Comparison of ENCODE assay signal across 1 cellular context in genomic region chr7:2243483-2243840, GRCh38.
A peak's percentile ranks its signal among the peaks of the same experiment; 100 is the strongest.
TF ChIP-seq lines count a peak whose summit lies in the region.

No MANE protein-coding gene starts in this region.

TF ChIP-seq in GM12878, 131 proteins besides CTCF, POLR2A, EP300 and RAD21:
- TF ChIP-seq BHLHE40 (IDR thresholded peaks at IDR 0.05; ENCODE audit: borderline replicate concordance in 1 of 2, low read depth in 2 of 2, low read length in 1 of 2), result peak in 1 of 2 experiments; percentile 12; a peak in 1 of 4 replicates
- no peak for TF ChIP-seq TAF1 (IDR thresholded peaks at IDR 0.05; ENCODE audit: borderline replicate concordance, low read depth, low read length)
- TF ChIP-seq KAT2A (conservative IDR thresholded peaks at IDR 0.05; ENCODE audit: control insufficient read depth, low read depth, low read length), result no peak
